In genomic region chr17:34303606-34304005, GRCh38 we compare ENCODE assay signal across 12 cellular contexts. TPM values are rescaled to one million over a fixed set of nuclear protein-coding genes. Genes with fewer than 3 reads are reported as not detected.
"Had no signal": no experiment of that assay in that cellular context is flagged by ENCODE, and none has a peak within 500 bp of the region (broad histone marks: within the 10 kb centered on the region; RNA-seq: fewer than 3 reads in every experiment).

No MANE protein-coding gene starts in this region.

- DNase-seq: GM23248, GOT3, H7, HFFc6, KBM-7 had no signal

- H3K27ac Mint-ChIP-seq: HFFc6, IgD-negative memory B cell had no signal

- H3K9me3 Mint-ChIP-seq: HFFc6 had no signal

- H3K4me3 Mint-ChIP-seq: HFFc6, IgD-negative memory B cell had no signal

- ATAC-seq: HCT116, HepG2 had no signal

- H3K4me3 ChIP-seq: GM23248, HAP-1 had no signal

- H3K27ac ChIP-seq: GM23248, HL-60 had no signal

RNA-seq across cellular contexts. Expression of gene CCL8, which starts 15.6 kb away (rescaled TPM):
- total RNA-seq: GM23248, H4, H7, HepG2, HFFc6, HT1080 had no signal

RNA-seq across cellular contexts. Expression of gene CCL11, which starts 18.1 kb away (rescaled TPM):
- total RNA-seq: GM23248, H4, H7, HepG2, HFFc6, HT1080 had no signal

RNA-seq across cellular contexts. Expression of gene CCL7, which starts 33.6 kb away (rescaled TPM):
- total RNA-seq: H4, H7, HepG2, HFFc6, HT1080 had no signal

RNA-seq across cellular contexts. Expression of gene CCL2, which starts 48.5 kb away (rescaled TPM):
- total RNA-seq: HepG2 had no signal

RNA-seq across cellular contexts. Expression of gene CCL13, which starts 52.7 kb away (rescaled TPM):
- total RNA-seq: GM23248, H4, H7, HepG2, HFFc6, HT1080 had no signal
